In genomic region chr11:61686469-61686868, GRCh38 we compare ENCODE assay signal across 23 cellular contexts. TPM values are rescaled to one million over a fixed set of nuclear protein-coding genes. Genes with fewer than 3 reads are reported as not detected.
DNase-seq lines count a peak whose midpoint lies in the region; FAIRE-seq and TF ChIP-seq lines count a peak whose summit lies in the region.
"Had no signal": no experiment of that assay in that cellular context is flagged by ENCODE, and none has a peak within 500 bp of the region (broad histone marks: within the 10 kb centered on the region; RNA-seq: fewer than 3 reads in every experiment).

No MANE protein-coding gene starts in this region.

- H2BK5ac ChIP-seq in H1 (ENCODE audit: low read depth, low read length) = no peak overlapping the region

- no peak for FAIRE-seq in H1 (lab: Jason Lieb, UNC)
- FAIRE-seq in frontal cortex (lab: Jason Lieb, UNC) = no peak
- FAIRE-seq: A549, GM12878, GM19239 had no signal

- no peak overlapping the region for H4K5ac ChIP-seq in H1 (ENCODE audit: insufficient read length, low read depth, low read length)

- 82% methylated on average over 8 of the region's 8 CpGs; no CpG with 5 or more reads in 1 of the 2 experiments for WGBS in H1 (ENCODE audit: extremely low coverage in 1 of 2, insufficient coverage in 1 of 2, insufficient read length in 1 of 2, insufficient replicate concordance in 2 of 2, low coverage in 1 of 2, low lambda C conversion rate in 2 of 2, missing lambda C conversion rate in 1 of 2), 2 experiments

- DNase-seq in NCI-H82 (lab: John Stamatoyannopoulos, UW) (peak; percentile 25), NCI-H82 treated with DMSO at 0.1 percent for 48 hours (lab: John Stamatoyannopoulos, UW; ENCODE audit: unreplicated experiment) (no peak), H7 (peak; percentile 52), H1 (ENCODE audit: low read depth in 1 of 2, low spot score in 2 of 2) (no peak), frontal cortex (ENCODE audit: low spot score in 2 of 2) (no peak), G401 (ENCODE audit: low spot score) (no peak), HCEC 1CT (no peak)
- DNase-seq: 8988T; ACHN; AML-193; BE2C; Caco-2; CD4-positive, CD25-positive, alpha-beta regulatory T cell; CD8-positive, alpha-beta T cell; DMS153; DND-41; GDM1; GM23248 had no signal

- H4K8ac ChIP-seq in H1 (ENCODE audit: extremely low read depth, insufficient read depth, low read length) = no peak overlapping the region

- no peak overlapping the region for H3K14ac ChIP-seq in H1 (ENCODE audit: insufficient read length)

- H3K56ac ChIP-seq in H1 (replicated peaks; ENCODE audit: insufficient read length, low read depth, low read length) = no peak overlapping the region

- H3K27me3 ChIP-seq in BLaER1 = no peaks in the 10 kb centered on the region
- peaks cover 1% of the 10 kb centered on the region; the same call in 1 of the 2 replicates for H3K27me3 ChIP-seq in H7 (ENCODE audit: control insufficient read depth, insufficient read depth, low read length)
- H3K27me3 ChIP-seq in H1 (replicated peaks in 1 of 4; ENCODE audit: control insufficient read depth in 3 of 4, extremely low read depth in 1 of 4, insufficient read depth in 3 of 4, low read length in 3 of 4) = peaks cover 0 to 8% (median 3%) of the 10 kb centered on the region in 4 experiments; a peak in 4 of 7 replicates
- H3K27me3 ChIP-seq: BE2C had no signal

- TF ChIP-seq POLR2A in H1 (IDR thresholded peaks at IDR 0.05; ENCODE audit: control extremely low read depth in 1 of 2, low read depth in 2 of 2, low read length in 2 of 2) = no peak

- H2AK5ac ChIP-seq in H1 (ENCODE audit: low read depth, low read length) = no peak overlapping the region

- peaks cover 92% of the 10 kb centered on the region for H3K4me1 ChIP-seq in BLaER1
- H3K4me1 ChIP-seq in H1 (replicated peaks in 1 of 4; ENCODE audit: control insufficient read depth in 3 of 4, insufficient read depth in 4 of 4, low read length in 3 of 4) = peaks cover 0 to 17% (median 9%) of the 10 kb centered on the region in 4 experiments; a peak in 5 of 7 replicates
- H3K4me1 ChIP-seq: HAP-1 had no signal

- no peak for TF ChIP-seq CTCF in H1 (IDR thresholded peaks at IDR 0.05; ENCODE audit: control extremely low read depth in 1 of 3, insufficient read depth in 1 of 3, low read depth in 1 of 3, low read length in 3 of 3)

- no peaks in the 10 kb centered on the region for H3K79me1 ChIP-seq in H1 (ENCODE audit: low read depth, low read length)

- no peak overlapping the region for H3K4ac ChIP-seq in H1 (replicated peaks; ENCODE audit: insufficient read length, low read depth, low read length)

- in situ Hi-C loops in G401 (cut with HindIII; ENCODE audit: low sequenced_read_pairs) = no loop called here

- no peak overlapping the region for H2BK15ac ChIP-seq in H1 (ENCODE audit: low read length)

- H3K27ac ChIP-seq in BLaER1 (no peak overlapping the region), H1 (ENCODE audit: low read depth, low read length) (no peak overlapping the region)
- H3K27ac ChIP-seq: A549, GM23248 had no signal

- no peak overlapping the region for H3K9ac ChIP-seq in BLaER1
- no peak overlapping the region for H3K9ac ChIP-seq in H1 (replicated peaks in 1 of 4; ENCODE audit: extremely low read depth in 1 of 4, low read depth in 3 of 4, low read length in 3 of 4)
- H3K9ac ChIP-seq: GM23248 had no signal

- peak overlapping the region; percentile 60; the same call in 1 of the 2 replicates for H3K18ac ChIP-seq in H1 (ENCODE audit: extremely low read depth, low read length)

- no peaks in the 10 kb centered on the region for H3K23me2 ChIP-seq in H1 (ENCODE audit: low read depth, low read length)

- H3K79me2 ChIP-seq in H1 (ENCODE audit: control insufficient read depth in 1 of 2, insufficient read depth in 2 of 2, low read length in 2 of 2) = no peaks in the 10 kb centered on the region

- H3K4me3 ChIP-seq in BLaER1 (no peak overlapping the region), H7 (ENCODE audit: insufficient read depth, low read depth, low read length) (no peak overlapping the region), H1 (ENCODE audit: extremely low read depth in 1 of 4, insufficient read depth in 2 of 4, low read depth in 3 of 4, low read length in 4 of 4) (no peak overlapping the region)
- H3K4me3 ChIP-seq: A549, GM12878, GM23248, HAP-1 had no signal

- no peaks in the 10 kb centered on the region for H3K36me3 ChIP-seq in BLaER1
- no peaks in the 10 kb centered on the region for H3K36me3 ChIP-seq in H7 (replicated peaks; ENCODE audit: control insufficient read depth, insufficient read depth, low read length)
- no peaks in the 10 kb centered on the region for H3K36me3 ChIP-seq in H1 (ENCODE audit: control insufficient read depth in 2 of 4, insufficient read depth in 4 of 4, low read length in 3 of 4)
- H3K36me3 ChIP-seq: BE2C, HAP-1 had no signal

- no peak for TF ChIP-seq EP300 in H1 (IDR thresholded peaks at IDR 0.05; ENCODE audit: borderline replicate concordance in 1 of 2, low read depth in 2 of 2, low read length in 2 of 2)

- POLR2A ChIA-PET in H1 (lab: Charles Lee; ENCODE audit: partially characterized antibody) = no interaction called here

- no peak overlapping the region for H2BK20ac ChIP-seq in H1 (ENCODE audit: low read length)

- H3K9me3 ChIP-seq in BLaER1 (no peaks in the 10 kb centered on the region), H1 (ENCODE audit: insufficient read depth in 2 of 2, low read depth in 1 of 2, low read length in 1 of 2) (no peaks in the 10 kb centered on the region)
- H3K9me3 ChIP-seq: A549, BE2C, Caco-2, HAP-1 had no signal

- H4K20me1 ChIP-seq in BLaER1 = peaks cover 13% of the 10 kb centered on the region; the same call in 1 of the 2 replicates
- no peaks in the 10 kb centered on the region for H4K20me1 ChIP-seq in H1 (replicated peaks in 1 of 2; ENCODE audit: control insufficient read depth in 1 of 2, insufficient read depth in 2 of 2, low read length in 2 of 2)

- CTCF ChIA-PET in H1 (lab: Charles Lee; ENCODE audit: partially characterized antibody) = interaction anchor here (1.4 to 5.2 kb wide), 2 partner anchors 47 to 50 kb away, joined by 3 to 22 read pairs; no protein-coding TSS in a partner anchor

- no peak overlapping the region for H2BK120ac ChIP-seq in H1 (replicated peaks; ENCODE audit: low read depth, low read length)

- H2BK12ac ChIP-seq in H1 (ENCODE audit: low read depth, low read length) = no peak overlapping the region; the same call in 1 of the 2 replicates

- H3K4me2 ChIP-seq in BLaER1 = peak overlapping the region; percentile 87
- no peak overlapping the region for H3K4me2 ChIP-seq in H1 (ENCODE audit: insufficient read depth in 1 of 2, low read depth in 2 of 2, low read length in 2 of 2)
- H3K4me2 ChIP-seq: A549 had no signal

- no peak overlapping the region for H4K91ac ChIP-seq in H1 (replicated peaks; ENCODE audit: insufficient read length, low read length)

- no peak for TF ChIP-seq RAD21 in H1 (IDR thresholded peaks at IDR 0.05 in 1 of 2, conservative IDR thresholded peaks at IDR 0.05 in 1 of 2; ENCODE audit: low read depth in 2 of 2, low read length in 2 of 2)

- no peak overlapping the region for H2AFZ ChIP-seq in H1 (ENCODE audit: low read length)
- H2AFZ ChIP-seq: GM23248 had no signal

- H3K23ac ChIP-seq in H1 (ENCODE audit: insufficient read length) = no peak overlapping the region

TF ChIP-seq in H1, 55 proteins besides CTCF, POLR2A, EP300 and RAD21:
- TF ChIP-seq JUND (IDR thresholded peaks at IDR 0.05; ENCODE audit: low read length) (no peak), BRCA1 (IDR thresholded peaks at IDR 0.05; ENCODE audit: low read depth, low read length) (no peak), TAF1 (IDR thresholded peaks at IDR 0.05; ENCODE audit: low read depth, low read length) (no peak), PHF8 (conservative IDR thresholded peaks at IDR 0.05; ENCODE audit: low read depth, low read length) (no peak), EGR1 (IDR thresholded peaks at IDR 0.05; ENCODE audit: borderline replicate concordance, low read depth, low read length) (no peak)

RNA-seq across cellular contexts. Expression of gene DAGLA, which starts 6.3 kb away (rescaled TPM):
- 3.7 and 4.8 TPM in 2 replicates for total RNA-seq in H7 (2014; rRNA removed; shearing (Covaris generic))
- 6.4 and 6.6 TPM in 2 replicates for total RNA-seq in H1 (2021; fragmentation: NEBNext Ultra II Directional; extraction: Animal tissue kit (Norgen Biotek cat#: 25700))
- 3.6 and 5.3 TPM in 2 replicates for polyA plus RNA-seq in H1 (2011; rRNA removed)
- 2.8 TPM for polyA plus RNA-seq in H1 (2011; cell fraction: cytosol; rRNA removed)
- polyA plus RNA-seq in H1 (2011; cell fraction: nucleus; rRNA removed) = 10.3 TPM
- 3.3 to 5.4 TPM (median 4.5 TPM) in 4 replicates for polyA plus RNA-seq in H1 (2012, experiment 1 of 2)
- polyA plus RNA-seq in H1 (2012, experiment 2 of 2) = 3.2 TPM
- 4.8 TPM for polyA plus RNA-seq in H1 (2013, experiment 1 of 2)
- 5.2 TPM for polyA plus RNA-seq in H1 (2013, experiment 2 of 2)
- polyA minus RNA-seq in H1 (2011; rRNA and poly(A)+ RNA removed) = 4.6 and 5.2 TPM in 2 replicates
- polyA minus RNA-seq in H1 (2011; cell fraction: cytosol; rRNA and poly(A)+ RNA removed) = 3.5 TPM
- 8.3 TPM for polyA minus RNA-seq in H1 (2011; cell fraction: nucleus; rRNA and poly(A)+ RNA removed)
- 4.9 TPM for total RNA-seq in frontal cortex
- 0.74 and 1.4 TPM in 2 replicates for total RNA-seq in G401 (2014; rRNA removed; shearing (Covaris generic))
- polyA plus RNA-seq: GM12878 had no signal

Comparison
In these comparisons a context has a peak if more than half of its experiments do, and no peak if none do; other contexts are left out.
1. DNase-seq: peak in NCI-H82 (single experiment) and H7 (single experiment); none in NCI-H82 treated with DMSO at 0.1 percent for 48 hours (single experiment), H1 (0 of 2), frontal cortex (0 of 2), G401 (single experiment) and HCEC 1CT (single experiment).